20 cellular contexts compared by ENCODE assay signal in the genomic region with DNA sequence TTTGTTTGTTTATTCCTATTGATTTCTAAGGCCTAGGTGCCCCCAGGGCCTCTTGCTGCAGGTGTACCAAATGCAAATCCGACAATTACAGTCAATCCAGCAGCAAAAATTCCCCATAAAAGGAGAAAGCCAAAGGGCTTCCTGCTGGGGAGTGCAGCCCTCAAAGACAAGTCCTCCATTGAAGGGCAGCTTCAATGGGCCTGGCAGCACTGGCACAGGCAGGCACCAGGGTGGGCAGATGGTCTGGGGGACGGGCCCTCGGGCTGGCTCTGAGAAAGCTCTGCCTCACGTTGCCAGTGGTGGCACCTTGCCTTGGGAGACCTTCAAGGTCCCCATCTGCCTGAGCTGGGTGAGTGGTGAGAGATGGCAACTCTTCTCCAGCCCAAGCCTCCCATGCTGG.
DNase-seq lines count a peak whose midpoint lies in the region; TF ChIP-seq lines count a peak whose summit lies in the region.
"Had no signal": no experiment of that assay in that cellular context is flagged by ENCODE, and none has a peak within 500 bp of the region (broad histone marks: within the 10 kb centered on the region; RNA-seq: fewer than 3 reads in every experiment).

No MANE protein-coding gene starts in this region.

- TF ChIP-seq CTCF in ovary (IDR thresholded peaks at IDR 0.05) (no peak), Caco-2 (IDR thresholded peaks at IDR 0.05; ENCODE audit: insufficient read depth in 1 of 2, low read depth in 1 of 2, low read length in 1 of 2, severe bottlenecking in 1 of 2, unreplicated experiment in 1 of 2) (no peak), left ventricle myocardium inferior (IDR thresholded peaks at IDR 0.05; ENCODE audit: borderline replicate concordance) (no peak)

- no peaks in the 10 kb centered on the region for H3K9me3 ChIP-seq in ovary
- no peaks in the 10 kb centered on the region for H3K9me3 ChIP-seq in Caco-2
- H3K9me3 ChIP-seq in left ventricle myocardium inferior (replicated peaks), result no peaks in the 10 kb centered on the region

- TF ChIP-seq EP300 in ovary (IDR thresholded peaks at IDR 0.05), result no peak

- no peaks in the 10 kb centered on the region for H3K4me1 ChIP-seq in ovary (ENCODE audit: insufficient read depth)
- H3K4me1 ChIP-seq in Caco-2, result peaks cover 10% of the 10 kb centered on the region
- peaks cover 22% of the 10 kb centered on the region for H3K4me1 ChIP-seq in left ventricle myocardium inferior
- H3K4me1 ChIP-seq: foreskin keratinocyte had no signal

- H3K27me3 ChIP-seq in ovary, result no peaks in the 10 kb centered on the region
- H3K27me3 ChIP-seq in Caco-2 (replicated peaks; ENCODE audit: control insufficient read depth, insufficient read depth, low read length), result no peaks in the 10 kb centered on the region
- no peaks in the 10 kb centered on the region for H3K27me3 ChIP-seq in left ventricle myocardium inferior (ENCODE audit: low read depth)

- no peak for TF ChIP-seq POLR2A in ovary (IDR thresholded peaks at IDR 0.05)

- no TSS peak for BruUV-seq in Caco-2 (replicated peaks; lab: Mats Ljungman, UMichigan)

- peak; percentile 44 for DNase-seq in NCI-H82 (lab: John Stamatoyannopoulos, UW)
- DNase-seq in NCI-H82 treated with DMSO at 0.1 percent for 48 hours (lab: John Stamatoyannopoulos, UW; ENCODE audit: unreplicated experiment), result no peak
- DNase-seq in NCI-H345 treated with DMSO at 0.1 percent for 48 hours (lab: John Stamatoyannopoulos, UW; ENCODE audit: unreplicated experiment), result peak; percentile 74
- DNase-seq in globus pallidus (ENCODE audit: low spot score), result peak; percentile 73
- DNase-seq in ovary, result no peak
- DNase-seq in Caco-2, result no peak
- no peak for DNase-seq in left ventricle myocardium inferior
- DNase-seq: activated CD4-positive, alpha-beta T cell treated with anti-CD3 and anti-CD28 coated beads for 36 hours; activated gamma-delta T cell treated with Interleukin-2 at 50 U/mL for 16 hours; effector memory CD4-positive, alpha-beta T cell; foreskin keratinocyte; HCEC 1CT; naive B cell; stimulated activated CD4-positive, alpha-beta T cell treated with anti-CD3 and anti-CD28 coated beads, Interleukin-2, amount 100 ng/mL, for 24 hours; T-helper 17 cell had no signal

- H3K36me3 ChIP-seq in ovary, result no peaks in the 10 kb centered on the region
- H3K36me3 ChIP-seq in Caco-2 (ENCODE audit: control insufficient read depth, insufficient read depth, low read length), result no peaks in the 10 kb centered on the region
- no peaks in the 10 kb centered on the region for H3K36me3 ChIP-seq in left ventricle myocardium inferior

- no peaks in the 10 kb centered on the region for H3K27me3 Mint-ChIP-seq in Caco-2 (ENCODE audit: insufficient read depth, unreplicated experiment)

- POLR2A ChIA-PET in Caco-2 (lab: Charles Lee), result no interaction called here

- WGBS in ovary, 3 donors, result 91 to 92% (median 92%) methylated on average over 3 to 4 of the region's 4 CpGs

- H3K9me3 Mint-ChIP-seq in Caco-2 (ENCODE audit: unreplicated experiment), result no peaks in the 10 kb centered on the region

- no peaks in the 10 kb centered on the region for H3K36me3 Mint-ChIP-seq in Caco-2 (ENCODE audit: insufficient read depth, unreplicated experiment)
- H3K36me3 Mint-ChIP-seq: naive B cell had no signal

- no peak overlapping the region for H3K4me3 ChIP-seq in ovary
- H3K4me3 ChIP-seq in Caco-2 (ENCODE audit: low read depth, low read length), result no peak overlapping the region
- H3K4me3 ChIP-seq in left ventricle myocardium inferior, result no peak overlapping the region
- H3K4me3 ChIP-seq: hepatocyte, SK-N-MC, smooth muscle cell had no signal

- no peak overlapping the region for H3K27ac Mint-ChIP-seq in Caco-2 (ENCODE audit: unreplicated experiment)
- H3K27ac Mint-ChIP-seq: activated CD4-positive, alpha-beta T cell treated with anti-CD3 and anti-CD28 coated beads for 36 hours; naive B cell; T-helper 17 cell had no signal

- peaks cover 18% of the 10 kb centered on the region for H3K4me1 Mint-ChIP-seq in Caco-2 (ENCODE audit: low read depth, unreplicated experiment)
- H3K4me1 Mint-ChIP-seq: activated CD4-positive, alpha-beta T cell treated with anti-CD3 and anti-CD28 coated beads for 36 hours; naive B cell had no signal

- H3K27ac ChIP-seq in ovary (no peak overlapping the region), left ventricle myocardium inferior (replicated peaks) (no peak overlapping the region)
- H3K27ac ChIP-seq: C4-2B, foreskin keratinocyte, hepatocyte, KMS-11, SK-N-MC had no signal

- intact Hi-C loops in ovary (cut with DNase I) (no loop called here), Caco-2 (cut with micrococcal nuclease; ENCODE audit: unreplicated experiment) (loop anchor here (5.0 kb wide), 1 partner anchor 68 kb away; no protein-coding TSS in a partner anchor), left ventricle myocardium inferior (cut with micrococcal nuclease) (no loop called here)

- H3K4me3 Mint-ChIP-seq in Caco-2 (ENCODE audit: unreplicated experiment), result no peak overlapping the region
- H3K4me3 Mint-ChIP-seq: activated CD4-positive, alpha-beta T cell treated with anti-CD3 and anti-CD28 coated beads for 36 hours; T-helper 17 cell had no signal

- CTCF ChIA-PET in Caco-2 (lab: Charles Lee), result no interaction called here

Comparison
In these comparisons a context has a peak if more than half of its experiments do, and no peak if none do; other contexts are left out.
1. DNase-seq: peak in NCI-H82 (single experiment), NCI-H345 treated with DMSO at 0.1 percent for 48 hours (single experiment) and globus pallidus (single experiment); none in NCI-H82 treated with DMSO at 0.1 percent for 48 hours (single experiment), ovary (0 of 5), Caco-2 (0 of 2) and left ventricle myocardium inferior (single experiment).